ENCODE assay signal across 17 cellular contexts in genomic region chr14:68986926-68987652, GRCh38. TPM values are rescaled to one million over a fixed set of nuclear protein-coding genes. Genes with fewer than 3 reads are reported as not detected.
DNase-seq lines count a peak whose midpoint lies in the region; ATAC-seq, FAIRE-seq and TF ChIP-seq lines count a peak whose summit lies in the region.
"Had no signal": no experiment of that assay in that cellular context is flagged by ENCODE, and none has a peak within 500 bp of the region (broad histone marks: within the 10 kb centered on the region; RNA-seq: fewer than 3 reads in every experiment).

No MANE protein-coding gene starts in this region.

- no peak for FAIRE-seq in K562 (lab: Jason Lieb, UNC)
- FAIRE-seq: endometrium, GM12892, RCC 7860 had no signal

- TF ChIP-seq EP300 in SK-N-SH (IDR thresholded peaks at IDR 0.05; ENCODE audit: borderline replicate concordance in 1 of 2, low read depth in 1 of 2, low read length in 1 of 2) (no peak), K562 (IDR thresholded peaks at IDR 0.05; ENCODE audit: low read length) (no peak)

- no peaks in the 10 kb centered on the region for H3K36me3 Mint-ChIP-seq in CD14-positive monocyte

- H3K27ac ChIP-seq in SK-N-SH (ENCODE audit: low read depth in 2 of 2, low read length in 1 of 2) = no peak overlapping the region
- 0 out of 3 replicates have a peak overlapping the region, but pooled peaks have one; percentile 7 for H3K27ac ChIP-seq in K562 (ENCODE audit: extremely low read depth, low read depth, low read length)
- H3K27ac ChIP-seq in RWPE1 = no peak overlapping the region
- H3K27ac ChIP-seq: body of pancreas, colonic mucosa, tibial artery had no signal

- H3K27ac Mint-ChIP-seq in CD14-positive monocyte = peak overlapping the region in 1 of 7 donors; percentile 43
- H3K27ac Mint-ChIP-seq: nephron progenitor cell had no signal

- peaks cover 1% of the 10 kb centered on the region for H3K4me1 Mint-ChIP-seq in CD14-positive monocyte

- TF ChIP-seq RAD21 in SK-N-SH (IDR thresholded peaks at IDR 0.05; ENCODE audit: low read length) = no peak
- no peak for TF ChIP-seq RAD21 in K562 (CRISPR knock-in tag; conservative IDR thresholded peaks at IDR 0.05 in 1 of 2, IDR thresholded peaks at IDR 0.05 in 1 of 2)

- H3K79me2 ChIP-seq in SK-N-SH (ENCODE audit: insufficient read depth) (no peaks in the 10 kb centered on the region), K562 (ENCODE audit: control insufficient read depth, insufficient read depth, low read length) (no peaks in the 10 kb centered on the region)

- no peaks in the 10 kb centered on the region for H3K9me1 ChIP-seq in K562 (ENCODE audit: control insufficient read depth, insufficient read depth, low read length)

- DNase-seq in SK-N-SH (no peak), K562 (ENCODE audit: extremely low read depth in 1 of 4, low spot score in 3 of 4) (no peak), CD14-positive monocyte (ENCODE audit: low spot score) (no peak), RWPE1 (ENCODE audit: low spot score) (no peak)
- peak; percentile 6 for DNase-seq in stimulated activated naive CD4-positive, alpha-beta T cell treated with Interleukin-2 at 50 U/mL for 16 hours (lab: John Stamatoyannopoulos, UW)
- no peak for DNase-seq in stimulated activated naive CD4-positive, alpha-beta T cell (lab: John Stamatoyannopoulos, UW)
- no peak for DNase-seq in activated effector memory CD4-positive, alpha-beta T cell treated with Interleukin-2 at 50 U/mL for 16 hours
- DNase-seq: 8988T, body of pancreas, colonic mucosa, islet precursor cell, nephron progenitor cell, tibial artery had no signal

- H3K9me3 ChIP-seq in SK-N-SH (no peaks in the 10 kb centered on the region), K562 (replicated peaks; ENCODE audit: control insufficient read depth, insufficient read depth, low read depth, low read length) (no peaks in the 10 kb centered on the region)
- H3K9me3 ChIP-seq: body of pancreas, colonic mucosa, tibial artery had no signal

- H3K4me3 ChIP-seq in SK-N-SH (ENCODE audit: low read depth in 2 of 2, low read length in 1 of 2) = no peak overlapping the region
- no peak overlapping the region for H3K4me3 ChIP-seq in K562
- H3K4me3 ChIP-seq: body of pancreas, colonic mucosa, tibial artery had no signal

- intact Hi-C loops in K562 (cut with micrococcal nuclease) (no loop called here), CD14-positive monocyte (cut with micrococcal nuclease) (no loop called here)

- H3K9ac ChIP-seq in SK-N-SH (no peak overlapping the region), K562 (ENCODE audit: insufficient read depth in 1 of 2, low read depth in 2 of 2, low read length in 2 of 2) (no peak overlapping the region)

- H3K9me2 ChIP-seq in SK-N-SH = no peaks in the 10 kb centered on the region

- H3K36me3 ChIP-seq in SK-N-SH (replicated peaks in 1 of 2; ENCODE audit: control insufficient read depth in 1 of 2, insufficient read depth in 2 of 2, low read length in 1 of 2) = no peaks in the 10 kb centered on the region
- H3K36me3 ChIP-seq in K562 (ENCODE audit: control insufficient read depth, insufficient read depth, low read length) = no peaks in the 10 kb centered on the region
- H3K36me3 ChIP-seq: colonic mucosa, tibial artery had no signal

- in situ Hi-C loops in K562 (cut with MboI) = no loop called here

- H3F3A ChIP-seq in SK-N-SH (replicated peaks; ENCODE audit: insufficient read depth) = peaks cover 13% of the 10 kb centered on the region

- no peak for TF ChIP-seq CTCF in SK-N-SH (IDR thresholded peaks at IDR 0.05)
- TF ChIP-seq CTCF in K562 (IDR thresholded peaks at IDR 0.05 in 2 of 3, conservative IDR thresholded peaks at IDR 0.05 in 1 of 3; ENCODE audit: insufficient read depth in 2 of 3, low read depth in 1 of 3, low read length in 3 of 3) = no peak
- no peak for TF ChIP-seq CTCF in CD14-positive monocyte (IDR thresholded peaks at IDR 0.05)
- no peak for TF ChIP-seq CTCF in RWPE1 (conservative IDR thresholded peaks at IDR 0.05; ENCODE audit: low read depth)

- H3K27me3 ChIP-seq in SK-N-SH (ENCODE audit: insufficient read depth) = no peaks in the 10 kb centered on the region
- H3K27me3 ChIP-seq in K562 (ENCODE audit: control insufficient read depth in 2 of 2, insufficient read depth in 2 of 2, low read length in 2 of 2) = no peaks in the 10 kb centered on the region
- H3K27me3 ChIP-seq: body of pancreas, colonic mucosa, tibial artery had no signal

- POLR2A ChIA-PET in SK-N-SH (lab: Yijun Ruan, JAX) = no interaction called here
- POLR2A ChIA-PET in K562 (lab: Yijun Ruan, JAX) = interaction anchor here (0.8 to 0.9 kb wide), 2 partner anchors 10 to 23 kb away, joined by 3 read pairs; no protein-coding TSS in a partner anchor
- POLR2A ChIA-PET in RWPE1 (lab: Yijun Ruan, JAX; ENCODE audit: low non-redundant PET) = no interaction called here

- BruUV-seq in K562 (replicated peaks; lab: Mats Ljungman, UMichigan) = no TSS peak

- H3K4me1 ChIP-seq in SK-N-SH (ENCODE audit: control insufficient read depth in 1 of 2, insufficient read depth in 2 of 2, low read depth in 1 of 2, low read length in 1 of 2) (peaks cover 0 to 13% of the 10 kb centered on the region in 2 experiments; a peak in 1 of 4 replicates), K562 (replicated peaks in 1 of 2; ENCODE audit: control insufficient read depth in 2 of 2, insufficient read depth in 2 of 2, low read length in 2 of 2) (peaks cover 0 to 9% of the 10 kb centered on the region in 2 experiments; a peak in 2 of 5 replicates)
- H3K4me1 ChIP-seq: colonic mucosa had no signal

- ATAC-seq in SK-N-SH treated with all-trans-retinoic acid at 6 μM for 48 hours (no peak), K562 (no peak)
- ATAC-seq: body of pancreas had no signal

- peaks cover 0 to 7% (median 1%) of the 10 kb centered on the region in 3 donors for H3K27me3 Mint-ChIP-seq in CD14-positive monocyte (ENCODE audit: low read depth in 3 of 3)

- WGBS in SK-N-SH (ENCODE audit: low lambda C conversion rate) = 53% methylated on average over 2 of the region's 2 CpGs
- 15% methylated on average over 2 of the region's 2 CpGs for WGBS in K562 (ENCODE audit: insufficient coverage, low coverage, missing lambda C conversion rate)

- H4K20me1 ChIP-seq in SK-N-SH (ENCODE audit: insufficient read depth) = no peaks in the 10 kb centered on the region
- no peaks in the 10 kb centered on the region for H4K20me1 ChIP-seq in K562 (replicated peaks; ENCODE audit: control insufficient read depth, insufficient read depth, low read length)

- H3K4me3 Mint-ChIP-seq in CD14-positive monocyte = no peak overlapping the region
- H3K4me3 Mint-ChIP-seq: nephron progenitor cell had no signal

- peaks cover 0 to 2% (median 0%) of the 10 kb centered on the region in 7 donors for H3K9me3 Mint-ChIP-seq in CD14-positive monocyte
- H3K9me3 Mint-ChIP-seq: nephron progenitor cell had no signal

- CTCF ChIA-PET in SK-N-SH (lab: Yijun Ruan, JAX) (interaction anchor here (1.0 to 1.3 kb wide), 4 partner anchors 49 to 76 kb away, joined by 3 to 7 read pairs (median 4); no protein-coding TSS in a partner anchor), K562 (lab: Yijun Ruan, JAX; ENCODE audit: low intra/inter-chr PET ratio) (no interaction called here), RWPE1 (lab: Yijun Ruan, JAX) (no interaction called here)

- H3K4me2 ChIP-seq in SK-N-SH (no peak overlapping the region), K562 (ENCODE audit: insufficient read depth, low read length) (no peak overlapping the region)

- H2AFZ ChIP-seq in SK-N-SH (ENCODE audit: low read depth) = no peak overlapping the region
- peak overlapping the region; percentile 65 for H2AFZ ChIP-seq in K562 (ENCODE audit: low read depth, low read length)

- no peak for TF ChIP-seq POLR2A in K562 (conservative IDR thresholded peaks at IDR 0.05)

TF ChIP-seq in SK-N-SH treated with all-trans-retinoic acid at 6 μM for 48 hours, 23 proteins besides CTCF, POLR2A, EP300 and RAD21:
- no peak for TF ChIP-seq ESRRG (CRISPR knock-in tag; IDR thresholded peaks at IDR 0.05)
- no peak for TF ChIP-seq ZC3H10 (CRISPR knock-in tag; IDR thresholded peaks at IDR 0.05)
- peak; percentile 88 for TF ChIP-seq ZNF70 (CRISPR knock-in tag; IDR thresholded peaks at IDR 0.05)

TF ChIP-seq in SK-N-SH, 30 proteins besides CTCF, POLR2A, EP300 and RAD21:
- no peak for TF ChIP-seq RFX5 (IDR thresholded peaks at IDR 0.05; ENCODE audit: low read length)

TF ChIP-seq in K562, 482 proteins besides CTCF, POLR2A, EP300 and RAD21:
- TF ChIP-seq ZNF57 (CRISPR knock-in tag; IDR thresholded peaks at IDR 0.05) (no peak), ZNF3 (CRISPR knock-in tag; IDR thresholded peaks at IDR 0.05) (0 out of 2 replicates have a peak, but pooled peaks have one; percentile 54)

RNA-seq across cellular contexts. Expression of gene ACTN1, which starts 8.0 kb away (rescaled TPM):
- polyA plus RNA-seq in SK-N-SH (2012; rRNA removed) = 266 and 319 TPM in 2 replicates
- 144 and 218 TPM in 2 replicates for polyA plus RNA-seq in SK-N-SH (2012; cell fraction: cytosol; rRNA removed)
- polyA plus RNA-seq in SK-N-SH (2012; cell fraction: nucleus; rRNA removed) = 589 and 740 TPM in 2 replicates
- 54.6 and 92.3 TPM in 2 replicates for total RNA-seq in K562 (2011; cell fraction: chromatin; rRNA removed; ENCODE audit: low replicate concordance)
- total RNA-seq in K562 (2011; cell fraction: nucleolus; rRNA removed) = 49.7 and 53.4 TPM in 2 replicates
- 46.1 and 65.6 TPM in 2 replicates for total RNA-seq in K562 (2011; cell fraction: nucleoplasm; rRNA removed)
- 42.5 and 47.3 TPM in 2 replicates for total RNA-seq in K562 (2014; rRNA removed)
- total RNA-seq in K562 (2014; rRNA removed; fragmentation: Illumina TruSeq; extraction: Trizol) = 15.9 and 16.8 TPM in 2 replicates
- 26.1 and 26.8 TPM in 2 replicates for total RNA-seq in K562 (2015; rRNA removed; fragmentation: Illumina TruSeq; extraction: Trizol)
- total RNA-seq in K562 (2021) = 62.3 and 67.7 TPM in 2 replicates
- 37.3 and 44.7 TPM in 2 replicates for polyA plus RNA-seq in K562 (2011; rRNA removed)
- polyA plus RNA-seq in K562 (2011; cell fraction: cytosol; rRNA removed) = 33.0 and 71.5 TPM in 2 replicates
- polyA plus RNA-seq in K562 (2011; cell fraction: nucleus; rRNA removed) = 38.8 and 47.1 TPM in 2 replicates
- 63.9 and 83.3 TPM in 2 replicates for polyA plus RNA-seq in K562 (2012)
- polyA plus RNA-seq in K562 (2014; fragmentation: Illumina TruSeq; extraction: Trizol) = 56.9 and 59.2 TPM in 2 replicates
- 1 to 10 TPM; 2.2 to 5.6 TPM for polyA plus RNA-seq in K562 (2014; fragmentation: Nextera tagmentation; extraction: Ambion mirVana)
- polyA plus RNA-seq in K562 (2014; rRNA removed) = 30.8 and 34.5 TPM in 2 replicates
- 50.7 and 52.2 TPM in 2 replicates for polyA minus RNA-seq in K562 (2011; rRNA and poly(A)+ RNA removed)
- polyA minus RNA-seq in K562 (2011; cell fraction: cytosol; rRNA and poly(A)+ RNA removed) = 66.1 and 73.5 TPM in 2 replicates
- polyA minus RNA-seq in K562 (2011; cell fraction: nucleus; rRNA and poly(A)+ RNA removed) = 25.3 and 32.7 TPM in 2 replicates
- polyA plus RNA-seq in CD14-positive monocyte = 10 to 100 TPM; 41.4 to 75.0 TPM
